Comparison of ENCODE assay signal across 8 cellular contexts in the genomic region with DNA sequence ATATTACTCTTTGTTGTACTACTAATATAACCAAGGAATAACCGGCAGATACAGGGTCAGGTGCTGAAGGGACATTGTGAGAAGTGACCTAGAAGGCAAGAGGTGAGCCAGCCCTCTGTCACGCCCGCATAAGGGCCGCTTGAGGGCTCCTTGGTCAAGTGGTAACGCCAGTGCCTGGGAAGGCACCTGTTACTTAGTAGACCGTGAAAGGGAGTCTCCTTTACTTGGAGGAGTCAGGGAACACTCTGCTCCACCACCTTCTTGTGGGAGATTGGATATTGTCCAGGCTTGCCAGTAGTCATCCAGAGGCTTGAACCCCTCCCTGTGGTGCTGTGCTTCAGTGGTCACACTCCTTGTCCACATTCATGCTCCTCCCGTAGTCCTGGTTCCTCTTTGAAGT. TPM values are rescaled to one million over a fixed set of nuclear protein-coding genes. Genes with fewer than 3 reads are reported as not detected.
A peak's percentile ranks its signal among the peaks of the same experiment; 100 is the strongest.
DNase-seq lines count a peak whose midpoint lies in the region; ATAC-seq and TF ChIP-seq lines count a peak whose summit lies in the region.
"Not testable (repeated sequence)": the region's sequence is repeated elsewhere in the genome, so short reads cannot be mapped to it uniquely, and the experiment has no call there.

No MANE protein-coding gene starts in this region.

- H3K4me3 Mint-ChIP-seq in CD4-positive, alpha-beta T cell = peak overlapping the region; percentile 83
- H3K4me3 Mint-ChIP-seq in T-helper 17 cell = peak overlapping the region; percentile 85
- H3K4me3 Mint-ChIP-seq in dendritic cell treated with granulocyte-macrophage colony-stimulating factor and Interleukin-4, amounts not matched to agents 40 ng/mL and 50 ng/mL, for 4 days = not testable (repeated sequence)

- H3K27ac Mint-ChIP-seq in CD4-positive, alpha-beta T cell = peak overlapping the region; percentile 89
- H3K27ac Mint-ChIP-seq in T-helper 17 cell = peak overlapping the region; percentile 98
- H3K27ac Mint-ChIP-seq in activated naive CD4-positive, alpha-beta T cell treated with anti-CD3 and anti-CD28 coated beads, Interleukin-2, amount 50 U/mL, for 72 hours = peak overlapping the region; percentile 72 to 89
- H3K27ac Mint-ChIP-seq in dendritic cell treated with granulocyte-macrophage colony-stimulating factor and Interleukin-4, amounts not matched to agents 40 ng/mL and 50 ng/mL, for 4 days = peak overlapping the region; percentile 71

- H3K4me1 Mint-ChIP-seq in CD4-positive, alpha-beta T cell (ENCODE audit: low read depth) = peaks cover 87% of the 10 kb centered on the region
- peaks cover 69% of the 10 kb centered on the region for H3K4me1 Mint-ChIP-seq in T-helper 17 cell
- H3K4me1 Mint-ChIP-seq in dendritic cell treated with granulocyte-macrophage colony-stimulating factor and Interleukin-4, amounts not matched to agents 40 ng/mL and 50 ng/mL, for 4 days (ENCODE audit: low read depth) = peaks cover 62% of the 10 kb centered on the region

- 100% methylated on average over 4 of the region's 7 CpGs for WGBS in mesodermal cell (ENCODE audit: insufficient coverage in 2 of 2), 2 experiments

- peaks cover 27% of the 10 kb centered on the region for H3K4me1 ChIP-seq in mesodermal cell (ENCODE audit: control insufficient read depth, insufficient read depth, low read length, poor library complexity, severe bottlenecking)

- POLR2A ChIA-PET in CD4-positive, alpha-beta T cell (lab: Charles Lee) = not testable (repeated sequence)

- peaks cover 90% of the 10 kb centered on the region for H3K36me3 ChIP-seq in mesodermal cell (ENCODE audit: control insufficient read depth, insufficient read depth, low read length)

- not testable (repeated sequence) for H3K27me3 Mint-ChIP-seq in CD4-positive, alpha-beta T cell; T-helper 17 cell; dendritic cell treated with granulocyte-macrophage colony-stimulating factor and Interleukin-4, amounts not matched to agents 40 ng/mL and 50 ng/mL, for 4 days

- H3K9me3 ChIP-seq in CD4-positive, alpha-beta T cell (ENCODE audit: control insufficient read depth, low read length); T-helper 17 cell (ENCODE audit: control insufficient read depth, low read length, poor library complexity, severe bottlenecking); mesodermal cell (ENCODE audit: control insufficient read depth, low read length): not testable (repeated sequence)

- ATAC-seq in CD4-positive, alpha-beta T cell (ENCODE audit: poor library complexity); T-helper 17 cell; activated naive CD4-positive, alpha-beta T cell treated with anti-CD3 and anti-CD28 coated beads, Interleukin-2, amount 50 U/mL, for 72 hours: not testable (repeated sequence)

- H3K4me3 ChIP-seq in Jurkat, Clone E6-1 (ENCODE audit: low read length) = peak overlapping the region; percentile 21
- H3K4me3 ChIP-seq in mesodermal cell (ENCODE audit: extremely low read depth, insufficient read depth, low read length, poor library complexity, severe bottlenecking) = not testable (repeated sequence)

- peaks cover 86% of the 10 kb centered on the region for H3K36me3 Mint-ChIP-seq in CD4-positive, alpha-beta T cell (ENCODE audit: low read depth)
- H3K36me3 Mint-ChIP-seq in T-helper 17 cell (ENCODE audit: low read depth) = peaks cover 15% of the 10 kb centered on the region
- peaks cover 37 to 62% of the 10 kb centered on the region in 2 donors for H3K36me3 Mint-ChIP-seq in activated naive CD4-positive, alpha-beta T cell treated with anti-CD3 and anti-CD28 coated beads, Interleukin-2, amount 50 U/mL, for 72 hours
- peaks cover 70% of the 10 kb centered on the region for H3K36me3 Mint-ChIP-seq in dendritic cell treated with granulocyte-macrophage colony-stimulating factor and Interleukin-4, amounts not matched to agents 40 ng/mL and 50 ng/mL, for 4 days (ENCODE audit: low read depth)

- H3K9me3 Mint-ChIP-seq in CD4-positive, alpha-beta T cell; activated naive CD4-positive, alpha-beta T cell treated with anti-CD3 and anti-CD28 coated beads, Interleukin-2, amount 50 U/mL, for 72 hours; dendritic cell treated with granulocyte-macrophage colony-stimulating factor and Interleukin-4, amounts not matched to agents 40 ng/mL and 50 ng/mL, for 4 days: not testable (repeated sequence)

- H3K27me3 ChIP-seq in CD4-positive, alpha-beta T cell (ENCODE audit: control insufficient read depth, insufficient read depth, low read length) = not testable (repeated sequence)

- CTCF ChIA-PET in CD4-positive, alpha-beta T cell (lab: Charles Lee) = not testable (repeated sequence)

- TF ChIP-seq CTCF in CD4-positive, alpha-beta T cell (IDR thresholded peaks at IDR 0.05) = not testable (repeated sequence)

- intact Hi-C loops in CD4-positive, alpha-beta T cell (cut with DNase I, micrococcal nuclease) = loop anchor here in 1 of 2 experiments (10.0 kb wide), 4 partner anchors 465 to 1355 kb away; a partner anchor contains a TSS
- intact Hi-C loops in dendritic cell treated with granulocyte-macrophage colony-stimulating factor and Interleukin-4, amounts not matched to agents 40 ng/mL and 50 ng/mL, for 4 days (cut with micrococcal nuclease) = loop anchor here (5.0 kb wide), 2 partner anchors 63 to 67 kb away; no protein-coding TSS in a partner anchor

- H3K27ac ChIP-seq in CD4-positive, alpha-beta T cell (ENCODE audit: low read depth, low read length) = not testable (repeated sequence)
- H3K27ac ChIP-seq in mesodermal cell (ENCODE audit: low read depth, low read length, severe bottlenecking) = peak overlapping the region; percentile 61

- DNase-seq in CD4-positive, alpha-beta T cell; Jurkat, Clone E6-1 (ENCODE audit: low read depth, low spot score); T-helper 17 cell; activated naive CD4-positive, alpha-beta T cell treated with anti-CD3 and anti-CD28 coated beads, Interleukin-2, amount 50 U/mL, for 72 hours (ENCODE audit: low spot score in 2 of 2): not testable (repeated sequence)
- peak; percentile 27 for DNase-seq in activated T-cell treated with anti-CD3 and anti-CD28 coated beads, Interleukin-2, amount 50 U/mL, for 1 hour
- DNase-seq in renal cortical epithelial cell (ENCODE audit: low read depth) = peak; percentile 49

RNA-seq across cellular contexts. Expression of a gene that starts 5.9 kb away (rescaled TPM):
- total RNA-seq in CD4-positive, alpha-beta T cell = 100 to 1,000 TPM; 141 TPM
- 85.6 TPM for polyA plus RNA-seq in Jurkat, Clone E6-1 (2012; ENCODE audit: insufficient read depth, insufficient read length)
- total RNA-seq in T-helper 17 cell = 10 to 100 TPM; 89.3 to 99.2 TPM
- total RNA-seq in activated naive CD4-positive, alpha-beta T cell treated with anti-CD3 and anti-CD28 coated beads, Interleukin-2, amount 50 U/mL, for 72 hours = 100 to 1,000 TPM; 152 to 159 TPM
- 49.6 TPM for polyA plus RNA-seq in mesodermal cell (2013, experiment 1 of 2)
- polyA plus RNA-seq in mesodermal cell (2013, experiment 2 of 2) = 58.2 TPM
- 40.3 and 47.4 TPM in 2 replicates for total RNA-seq in renal cortical epithelial cell
